Comparison of ENCODE assay signal across 8 cellular contexts in genomic region chr14:93207468-93208308, GRCh38.
DNase-seq lines count a peak whose midpoint lies in the region; ATAC-seq and TF ChIP-seq lines count a peak whose summit lies in the region.

No MANE protein-coding gene starts in this region.

- no peak for TF ChIP-seq CTCF in nephron progenitor cell (IDR thresholded peaks at IDR 0.05)

- peaks cover 44% of the 10 kb centered on the region for H3K4me1 Mint-ChIP-seq in activated T-cell treated with anti-CD3 and anti-CD28 coated beads, Interleukin-2, amount 50 U/mL, for 24 hours (ENCODE audit: low read depth)
- peaks cover 34% of the 10 kb centered on the region for H3K4me1 Mint-ChIP-seq in nephron progenitor cell

- H3K27ac Mint-ChIP-seq in activated T-cell treated with anti-CD3 and anti-CD28 coated beads, Interleukin-2, amount 50 U/mL, for 24 hours: peak overlapping the region; percentile 99
- peak overlapping the region; percentile 90 for H3K27ac Mint-ChIP-seq in nephron progenitor cell

- peak; percentile 42 for ATAC-seq in GM18502 (IDR thresholded peaks at IDR 0.05; ENCODE audit: poor library complexity, unreplicated experiment)
- peak; percentile 32 for ATAC-seq in HG02970 (IDR thresholded peaks at IDR 0.05; ENCODE audit: low FRiP score, unreplicated experiment)

- DNase-seq in AML-193 (lab: John Stamatoyannopoulos, UW) (peak; percentile 15 to 22), NCI-H2081 treated with DMSO at 0.1 percent for 48 hours (lab: John Stamatoyannopoulos, UW) (peak; percentile 16), foreskin melanocyte (peak; percentile 28), nephron progenitor cell (peak; percentile 62), epidermal melanocyte (ENCODE audit: insufficient read length, low spot score) (no peak)
- no peak for DNase-seq in activated T-cell treated with anti-CD3 and anti-CD28 coated beads, Interleukin-2, amount 50 U/mL, for 24 hours

- peak overlapping the region; percentile 100 for H3K4me3 Mint-ChIP-seq in activated T-cell treated with anti-CD3 and anti-CD28 coated beads, Interleukin-2, amount 50 U/mL, for 24 hours
- H3K4me3 Mint-ChIP-seq in nephron progenitor cell: peak overlapping the region; percentile 87

- no peaks in the 10 kb centered on the region for H3K9me3 Mint-ChIP-seq in activated T-cell treated with anti-CD3 and anti-CD28 coated beads, Interleukin-2, amount 50 U/mL, for 24 hours
- H3K9me3 Mint-ChIP-seq in nephron progenitor cell: no peaks in the 10 kb centered on the region

- peaks cover 72% of the 10 kb centered on the region for H3K36me3 Mint-ChIP-seq in activated T-cell treated with anti-CD3 and anti-CD28 coated beads, Interleukin-2, amount 50 U/mL, for 24 hours (ENCODE audit: low read depth)
- peaks cover 23% of the 10 kb centered on the region for H3K36me3 Mint-ChIP-seq in nephron progenitor cell (ENCODE audit: low read depth)

- no peaks in the 10 kb centered on the region for H3K27me3 Mint-ChIP-seq in activated T-cell treated with anti-CD3 and anti-CD28 coated beads, Interleukin-2, amount 50 U/mL, for 24 hours
- H3K27me3 Mint-ChIP-seq in nephron progenitor cell (ENCODE audit: low read depth, poor library complexity): peaks cover 4% of the 10 kb centered on the region

Comparison
In these comparisons a context has a peak if more than half of its experiments do, and no peak if none do; other contexts are left out.
1. DNase-seq: peak in AML-193 (2 of 2), NCI-H2081 treated with DMSO at 0.1 percent for 48 hours (single experiment), foreskin melanocyte (single experiment) and nephron progenitor cell (single experiment); none in activated T-cell treated with anti-CD3 and anti-CD28 coated beads, Interleukin-2, amount 50 U/mL, for 24 hours (single experiment) and epidermal melanocyte (single experiment).